Comparison of ENCODE assay signal across 7 cellular contexts in the genomic region with DNA sequence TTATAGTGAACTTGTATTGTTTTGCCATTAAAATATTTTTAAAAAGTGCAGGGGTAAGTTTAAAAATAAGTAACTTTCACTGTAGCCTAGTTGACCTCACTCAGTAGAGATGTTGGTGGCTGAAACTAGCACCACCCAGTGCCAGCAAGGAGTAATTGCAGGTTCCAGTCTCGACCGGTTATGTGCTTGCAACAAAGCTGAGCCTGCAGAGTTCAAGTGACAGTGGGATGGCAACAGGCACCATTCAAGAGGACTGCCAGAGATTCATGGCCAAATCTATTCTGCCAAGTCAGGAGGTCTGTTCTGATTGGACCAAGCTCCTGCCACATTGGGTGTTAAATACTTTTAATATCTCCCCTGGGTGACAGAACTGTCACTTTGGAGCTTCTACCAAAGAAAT. TPM values are rescaled to one million over a fixed set of nuclear protein-coding genes. Genes with fewer than 3 reads are reported as not detected.
DNase-seq lines count a peak whose midpoint lies in the region; ATAC-seq and FAIRE-seq lines count a peak whose summit lies in the region.

No MANE protein-coding gene starts in this region.

- H3K27ac Mint-ChIP-seq in activated T-helper 1 cell treated with anti-CD3 and anti-CD28 coated beads, Interleukin-12 subunit alpha, Interleukin-12 subunit beta, Interleukin-2, Interleukin-4 antibody, amounts not matched to agents 30 ng/mL and 10 ng/mL and 1 ng/mL, durations not matched to agents 14 hours and 24 hours and 36 hours, result no peak overlapping the region

- H3K4me1 Mint-ChIP-seq in activated T-helper 1 cell treated with anti-CD3 and anti-CD28 coated beads, Interleukin-12 subunit alpha, Interleukin-12 subunit beta, Interleukin-2, Interleukin-4 antibody, amounts not matched to agents 30 ng/mL and 10 ng/mL and 1 ng/mL, durations not matched to agents 14 hours and 24 hours and 36 hours (ENCODE audit: low read depth), result no peaks in the 10 kb centered on the region

- H3K4me3 Mint-ChIP-seq in activated T-helper 1 cell treated with anti-CD3 and anti-CD28 coated beads, Interleukin-12 subunit alpha, Interleukin-12 subunit beta, Interleukin-2, Interleukin-4 antibody, amounts not matched to agents 30 ng/mL and 10 ng/mL and 1 ng/mL, durations not matched to agents 14 hours and 24 hours and 36 hours, result peak overlapping the region; percentile 31

- DNase-seq in KBM-7 (peak; percentile 92), islet precursor cell (peak; percentile 74)
- peak; percentile 19 for DNase-seq in activated T-helper 1 cell treated with anti-CD3 and anti-CD28 coated beads, Interleukin-12 subunit alpha, Interleukin-12 subunit beta, Interleukin-2, Interleukin-4 antibody, amounts not matched to agents 30 ng/mL and 10 ng/mL and 1 ng/mL, durations not matched to agents 14 hours and 24 hours and 36 hours (ENCODE audit: low spot score)

- peaks cover 40% of the 10 kb centered on the region for H3K27me3 Mint-ChIP-seq in activated T-helper 1 cell treated with anti-CD3 and anti-CD28 coated beads, Interleukin-12 subunit alpha, Interleukin-12 subunit beta, Interleukin-2, Interleukin-4 antibody, amounts not matched to agents 30 ng/mL and 10 ng/mL and 1 ng/mL, durations not matched to agents 14 hours and 24 hours and 36 hours (ENCODE audit: insufficient read depth)

- intact Hi-C loops in activated T-helper 1 cell treated with anti-CD3 and anti-CD28 coated beads, Interleukin-12 subunit alpha, Interleukin-12 subunit beta, Interleukin-2, Interleukin-4 antibody, amounts not matched to agents 30 ng/mL and 10 ng/mL and 1 ng/mL, durations not matched to agents 14 hours and 24 hours and 36 hours (cut with micrococcal nuclease), result loop anchor here (2.0 kb wide), 1 partner anchor 52 kb away; no protein-coding TSS in a partner anchor

- ATAC-seq in HG03378 (IDR thresholded peaks at IDR 0.05; ENCODE audit: unreplicated experiment), result no peak
- no peak for ATAC-seq in GM21737 (IDR thresholded peaks at IDR 0.05; ENCODE audit: unreplicated experiment)
- ATAC-seq in HG02798 (IDR thresholded peaks at IDR 0.05; ENCODE audit: poor library complexity, unreplicated experiment), result no peak

- peak; percentile 82 for FAIRE-seq in G401.6 (lab: Jason Lieb, UNC)

- in situ Hi-C loops in KBM-7 (cut with MboI; ENCODE audit: low pct_unique_long_range_greater_than_20kb, low sequenced_read_pairs), result no loop called here

- peaks cover 5% of the 10 kb centered on the region for H3K9me3 Mint-ChIP-seq in activated T-helper 1 cell treated with anti-CD3 and anti-CD28 coated beads, Interleukin-12 subunit alpha, Interleukin-12 subunit beta, Interleukin-2, Interleukin-4 antibody, amounts not matched to agents 30 ng/mL and 10 ng/mL and 1 ng/mL, durations not matched to agents 14 hours and 24 hours and 36 hours

- H3K36me3 Mint-ChIP-seq in activated T-helper 1 cell treated with anti-CD3 and anti-CD28 coated beads, Interleukin-12 subunit alpha, Interleukin-12 subunit beta, Interleukin-2, Interleukin-4 antibody, amounts not matched to agents 30 ng/mL and 10 ng/mL and 1 ng/mL, durations not matched to agents 14 hours and 24 hours and 36 hours (ENCODE audit: low read depth), result peaks cover 2% of the 10 kb centered on the region

RNA-seq across cellular contexts. Expression of a gene that starts 2.7 kb away (rescaled TPM):
- 0.39 and 0.47 TPM in 2 replicates for total RNA-seq in activated T-helper 1 cell treated with anti-CD3 and anti-CD28 coated beads, Interleukin-12 subunit alpha, Interleukin-12 subunit beta, Interleukin-2, Interleukin-4 antibody, amounts not matched to agents 30 ng/mL and 10 ng/mL and 1 ng/mL, durations not matched to agents 14 hours and 24 hours and 36 hours

Comparison
In these comparisons a context has a peak if more than half of its experiments do, and no peak if none do; other contexts are left out.
1. DNase-seq: peak in every context shown above with its lines; median percentile 92 in KBM-7; 74 in islet precursor cell; 19 in activated T-helper 1 cell treated with anti-CD3 and anti-CD28 coated beads, Interleukin-12 subunit alpha, Interleukin-12 subunit beta, Interleukin-2, Interleukin-4 antibody, amounts not matched to agents 30 ng/mL and 10 ng/mL and 1 ng/mL, durations not matched to agents 14 hours and 24 hours and 36 hours.